22 cellular contexts compared by ENCODE assay signal in the genomic region with DNA sequence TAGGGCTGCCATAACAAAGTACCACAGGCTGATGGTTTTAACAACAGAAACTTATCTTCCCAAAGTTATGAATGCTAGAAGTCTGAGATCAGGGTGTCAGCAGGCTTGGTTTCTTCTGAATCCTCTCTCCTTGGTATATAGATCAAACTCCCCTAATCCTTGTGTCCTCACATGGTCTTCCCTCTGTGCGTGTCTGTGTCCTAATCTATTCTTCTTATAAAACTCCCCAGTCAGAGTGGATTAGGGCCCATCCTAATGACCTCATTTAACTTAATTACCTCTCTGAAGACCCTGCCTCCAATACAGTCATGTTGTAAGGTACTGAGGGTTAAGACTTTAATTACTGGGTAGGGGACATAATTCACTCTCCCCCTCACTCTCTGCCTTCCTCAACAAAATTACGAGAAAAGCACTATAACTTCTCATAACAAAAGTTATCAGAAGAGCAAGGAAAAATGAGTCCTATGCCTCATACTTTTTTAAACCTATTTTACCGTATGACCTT.
DNase-seq lines count a peak whose midpoint lies in the region; ATAC-seq and TF ChIP-seq lines count a peak whose summit lies in the region.
"Had no signal": no experiment of that assay in that cellular context is flagged by ENCODE, and none has a peak within 500 bp of the region (broad histone marks: within the 10 kb centered on the region; RNA-seq: fewer than 3 reads in every experiment).

No MANE protein-coding gene starts in this region.

- H3K9me3 Mint-ChIP-seq in osteocyte (ENCODE audit: unreplicated experiment) = no peaks in the 10 kb centered on the region
- H3K9me3 Mint-ChIP-seq: CD8-positive, alpha-beta memory T cell had no signal

- TF ChIP-seq POLR2A in esophagus squamous epithelium (IDR thresholded peaks at IDR 0.05) (no peak), transverse colon (IDR thresholded peaks at IDR 0.05) (no peak)

- TF ChIP-seq CTCF in esophagus squamous epithelium (IDR thresholded peaks at IDR 0.05) (no peak), osteocyte (IDR thresholded peaks at IDR 0.05) (no peak), transverse colon (IDR thresholded peaks at IDR 0.05) (no peak)

- H3K27ac Mint-ChIP-seq in osteocyte (ENCODE audit: unreplicated experiment) = peak overlapping the region; percentile 23
- H3K27ac Mint-ChIP-seq: CD8-positive, alpha-beta memory T cell; IgD-negative memory B cell had no signal

- H3K36me3 ChIP-seq in esophagus squamous epithelium (no peaks in the 10 kb centered on the region), transverse colon (no peaks in the 10 kb centered on the region)
- H3K36me3 ChIP-seq: BLaER1 treated with 17β-estradiol and CSF1 and Interleukin-3, amounts not matched to agents 10 nM and 100 nM; HAP-1; Peyer's patch had no signal

- ATAC-seq in HG02885 (IDR thresholded peaks at IDR 0.05; ENCODE audit: poor library complexity, unreplicated experiment) (no peak), left ventricle myocardium superior (no peak)

- H3K9me3 ChIP-seq in esophagus squamous epithelium = no peaks in the 10 kb centered on the region
- H3K9me3 ChIP-seq in transverse colon = no peaks in the 10 kb centered on the region
- H3K9me3 ChIP-seq: BLaER1 treated with 17β-estradiol and CSF1 and Interleukin-3, amounts not matched to agents 10 nM and 100 nM; HAP-1; MG63; Peyer's patch; SJSA1 had no signal

- DNase-seq in NCI-H69 (lab: John Stamatoyannopoulos, UW) (peak; percentile 44), esophagus squamous epithelium (lab: John Stamatoyannopoulos, UW) (no peak), osteocyte (ENCODE audit: extremely low spot score, unreplicated experiment) (no peak), transverse colon (no peak), NCI-H748 (lab: John Stamatoyannopoulos, UW; ENCODE audit: unreplicated experiment) (no peak), left ventricle myocardium superior (no peak)
- DNase-seq: CD8-positive, alpha-beta memory T cell; DMS79 treated with DMSO at 0.1 percent for 48 hours; Karpas-422; MG63; NCI-H1092; NCI-H146; NCI-H2029 treated with DMSO at 0.1 percent for 48 hours; NCI-H2171; NCI-H526; NK-92 treated with Interleukin-12 subunit alpha and Interleukin-12 subunit beta, amount 100 ng/mL, for 24 hours; Peyer's patch had no signal

- H3K4me3 ChIP-seq in esophagus squamous epithelium (no peak overlapping the region), transverse colon (no peak overlapping the region)
- H3K4me3 ChIP-seq: BLaER1 treated with 17β-estradiol and CSF1 and Interleukin-3, amounts not matched to agents 10 nM and 100 nM; HAP-1; MG63; Peyer's patch; SJSA1 had no signal

- no peaks in the 10 kb centered on the region for H3K27me3 Mint-ChIP-seq in osteocyte (ENCODE audit: unreplicated experiment)
- H3K27me3 Mint-ChIP-seq: IgD-negative memory B cell had no signal

- H3K27me3 ChIP-seq in esophagus squamous epithelium = no peaks in the 10 kb centered on the region
- H3K27me3 ChIP-seq in transverse colon = no peaks in the 10 kb centered on the region
- H3K27me3 ChIP-seq: BLaER1 treated with 17β-estradiol and CSF1 and Interleukin-3, amounts not matched to agents 10 nM and 100 nM; MG63; Peyer's patch; SJSA1 had no signal

- H3K4me1 Mint-ChIP-seq in osteocyte (ENCODE audit: unreplicated experiment) = peaks cover 29% of the 10 kb centered on the region
- H3K4me1 Mint-ChIP-seq: CD8-positive, alpha-beta memory T cell; IgD-negative memory B cell had no signal

- H3K4me1 ChIP-seq in esophagus squamous epithelium = peaks cover 0 to 25% (median 17%) of the 10 kb centered on the region in 3 donors
- peaks cover 0 to 18% (median 7%) of the 10 kb centered on the region in 4 donors for H3K4me1 ChIP-seq in transverse colon
- H3K4me1 ChIP-seq: HAP-1, Peyer's patch had no signal

- intact Hi-C loops in esophagus squamous epithelium (cut with DNase I) (no loop called here), transverse colon (cut with DNase I; ENCODE audit: low total_unique reads) (no loop called here), left ventricle myocardium superior (cut with micrococcal nuclease) (no loop called here)

- no peak for TF ChIP-seq EP300 in transverse colon (IDR thresholded peaks at IDR 0.05; ENCODE audit: low read depth)

- H3K36me3 Mint-ChIP-seq in osteocyte (ENCODE audit: unreplicated experiment) = no peaks in the 10 kb centered on the region
- H3K36me3 Mint-ChIP-seq: CD8-positive, alpha-beta memory T cell had no signal

- in situ Hi-C loops in transverse colon (cut with MboI; ENCODE audit: low pct_ligation_motif_present in 1 of 4, low pct_unique_long_range_greater_than_20kb in 1 of 4, low sequenced_read_pairs in 3 of 4) = no loop called here

- no peak overlapping the region for H3K4me3 Mint-ChIP-seq in osteocyte (ENCODE audit: unreplicated experiment)
- H3K4me3 Mint-ChIP-seq: CD8-positive, alpha-beta memory T cell; IgD-negative memory B cell had no signal

- H3K27ac ChIP-seq in esophagus squamous epithelium (peak overlapping the region in 3 of 4 donors; percentile 49 to 59 (median 51)), transverse colon (peak overlapping the region in 3 of 4 donors; percentile 5 to 31 (median 8))
- H3K27ac ChIP-seq: BLaER1 treated with 17β-estradiol and CSF1 and Interleukin-3, amounts not matched to agents 10 nM and 100 nM; SJSA1 had no signal

- WGBS in esophagus squamous epithelium, 2 donors = 86 to 90% methylated on average over 3 of the region's 3 CpGs
- WGBS in transverse colon (ENCODE audit: low coverage in 1 of 2), 2 donors = 88 to 91% methylated on average over 3 of the region's 3 CpGs
